18 cellular contexts compared by ENCODE assay signal in genomic region chr9:3455088-3455487, GRCh38.
DNase-seq lines count a peak whose midpoint lies in the region; ATAC-seq and TF ChIP-seq lines count a peak whose summit lies in the region.
"Had no signal": no experiment of that assay in that cellular context is flagged by ENCODE, and none has a peak within 500 bp of the region (broad histone marks: within the 10 kb centered on the region; RNA-seq: fewer than 3 reads in every experiment).

No MANE protein-coding gene starts in this region.

- H3K27ac Mint-ChIP-seq in T-helper 17 cell: peak overlapping the region; percentile 8

- H3K4me1 Mint-ChIP-seq in T-helper 17 cell: peaks cover 2% of the 10 kb centered on the region

- intact Hi-C loops in lower leg skin (cut with DNase I; ENCODE audit: low total_unique reads) (no loop called here), aorta (cut with DNase I) (no loop called here)

- no peak for TF ChIP-seq POLR2A in lower leg skin (IDR thresholded peaks at IDR 0.05)

- H3K4me1 ChIP-seq in aorta (ENCODE audit: control insufficient read depth in 1 of 2, insufficient read depth in 2 of 2, low read length in 2 of 2): no peaks in the 10 kb centered on the region

- no peaks in the 10 kb centered on the region for H3K9me3 ChIP-seq in T-helper 17 cell (ENCODE audit: control insufficient read depth, low read length, poor library complexity, severe bottlenecking)
- no peaks in the 10 kb centered on the region for H3K9me3 ChIP-seq in aorta (ENCODE audit: control insufficient read depth, low read length)

- H3K4me3 ChIP-seq in lower leg skin (ENCODE audit: low read depth, poor library complexity, severe bottlenecking): no peak overlapping the region
- H3K4me3 ChIP-seq in aorta (ENCODE audit: low read length in 2 of 2): no peak overlapping the region
- H3K4me3 ChIP-seq: GM23248, K562 had no signal

- TF ChIP-seq CTCF in lower leg skin (IDR thresholded peaks at IDR 0.05): no peak

- ATAC-seq in T-helper 17 cell (no peak), esophagus mucosa (peak; percentile 59), aorta (ENCODE audit: low FRiP score) (no peak), HG02759 (IDR thresholded peaks at IDR 0.05; ENCODE audit: unreplicated experiment) (no peak)
- ATAC-seq: HCT116, K562 had no signal

- WGBS in lower leg skin, 2 donors: 86 to 91% methylated on average over 2 of the region's 2 CpGs
- 79 to 93% methylated on average over 2 of the region's 2 CpGs for WGBS in aorta, 2 donors

- no peak overlapping the region for H3K4me3 Mint-ChIP-seq in T-helper 17 cell

- H3K27me3 Mint-ChIP-seq in T-helper 17 cell: no peaks in the 10 kb centered on the region

- no peaks in the 10 kb centered on the region for H3K27me3 ChIP-seq in aorta (ENCODE audit: control insufficient read depth in 1 of 2, insufficient read depth in 2 of 2, low read length in 1 of 2)

- no peak overlapping the region for H3K27ac ChIP-seq in aorta (ENCODE audit: low read depth in 1 of 2, low read length in 2 of 2)
- H3K27ac ChIP-seq: C4-2B, GM23248 had no signal

- DNase-seq in T-helper 17 cell (no peak), kidney tubule cell (ENCODE audit: low spot score) (peak; percentile 9), lower leg skin (ENCODE audit: low spot score in 2 of 2) (no peak), aorta (no peak)
- DNase-seq in activated CD4-positive, alpha-beta T cell treated with anti-CD3 and anti-CD28 coated beads, Interleukin-2, amount 50 U/mL, for 1 hour: no peak
- DNase-seq: AML-193; GM23248; NCI-H1105; NCI-H1694; NCI-H2081 treated with DMSO at 0.1 percent for 48 hours; NCI-H748 treated with DMSO at 0.1 percent for 48 hours; NK-92 treated with Interleukin-12 subunit alpha and Interleukin-12 subunit beta, amount 100 ng/mL, for 24 hours; Right ventricle myocardium superior had no signal

- H3K36me3 ChIP-seq in aorta (ENCODE audit: control insufficient read depth in 1 of 2, insufficient read depth in 2 of 2, low read length in 1 of 2): peaks cover 0 to 1% of the 10 kb centered on the region in 2 donors

- H3K36me3 Mint-ChIP-seq in T-helper 17 cell (ENCODE audit: low read depth): no peaks in the 10 kb centered on the region
